In genomic region chr6:17871169-17871479, GRCh38 we compare ENCODE assay signal across 24 cellular contexts.
DNase-seq lines count a peak whose midpoint lies in the region; ATAC-seq, FAIRE-seq and TF ChIP-seq lines count a peak whose summit lies in the region.
"Had no signal": no experiment of that assay in that cellular context is flagged by ENCODE, and none has a peak within 500 bp of the region (broad histone marks: within the 10 kb centered on the region; RNA-seq: fewer than 3 reads in every experiment).

No MANE protein-coding gene starts in this region.

- FAIRE-seq in K562 (lab: Jason Lieb, UNC) = no peak
- FAIRE-seq: GM18507 had no signal

- H3K9ac ChIP-seq in K562 (ENCODE audit: insufficient read depth in 1 of 2, low read depth in 2 of 2, low read length in 2 of 2) = no peak overlapping the region
- H3K9ac ChIP-seq: BLaER1 treated with 17β-estradiol and CSF1 and Interleukin-3, amounts not matched to agents 10 nM and 100 nM had no signal

- H3K36me3 ChIP-seq in K562 (ENCODE audit: control insufficient read depth, insufficient read depth, low read length) (peaks cover 9% of the 10 kb centered on the region; the same call in 1 of the 3 replicates), psoas muscle (ENCODE audit: insufficient read depth in 1 of 2, low read depth in 1 of 2) (no peaks in the 10 kb centered on the region), tibial nerve (no peaks in the 10 kb centered on the region)

- H4K20me1 ChIP-seq in K562 (replicated peaks; ENCODE audit: control insufficient read depth, insufficient read depth, low read length) = no peaks in the 10 kb centered on the region
- H4K20me1 ChIP-seq: BLaER1 treated with 17β-estradiol and CSF1 and Interleukin-3, amounts not matched to agents 10 nM and 100 nM had no signal

- H3K4me1 ChIP-seq in K562 (replicated peaks in 1 of 2; ENCODE audit: control insufficient read depth in 2 of 2, insufficient read depth in 2 of 2, low read length in 2 of 2) (peaks cover 22 to 49% of the 10 kb centered on the region in 2 experiments), psoas muscle (peaks cover 37% of the 10 kb centered on the region), tibial nerve (peaks cover 0 to 58% (median 6%) of the 10 kb centered on the region in 4 donors)

- TF ChIP-seq CTCF in K562 (IDR thresholded peaks at IDR 0.05 in 2 of 3, conservative IDR thresholded peaks at IDR 0.05 in 1 of 3; ENCODE audit: insufficient read depth in 2 of 3, low read depth in 1 of 3, low read length in 3 of 3) (no peak), psoas muscle (IDR thresholded peaks at IDR 0.05) (no peak), tibial nerve (IDR thresholded peaks at IDR 0.05) (no peak)

- H3K9me1 ChIP-seq in K562 (ENCODE audit: control insufficient read depth, insufficient read depth, low read length) = no peaks in the 10 kb centered on the region

- in situ Hi-C loops in K562 (cut with MboI) = no loop called here

- H3K27me3 ChIP-seq in K562 (ENCODE audit: control insufficient read depth in 2 of 2, insufficient read depth in 2 of 2, low read length in 2 of 2) (no peaks in the 10 kb centered on the region), psoas muscle (ENCODE audit: insufficient read depth in 3 of 3, low read length in 2 of 3) (no peaks in the 10 kb centered on the region), tibial nerve (no peaks in the 10 kb centered on the region)
- H3K27me3 ChIP-seq: BLaER1 treated with 17β-estradiol and CSF1 and Interleukin-3, amounts not matched to agents 10 nM and 100 nM had no signal

- H3K4me2 ChIP-seq in K562 (ENCODE audit: insufficient read depth, low read length) = no peak overlapping the region
- H3K4me2 ChIP-seq: BLaER1 treated with 17β-estradiol and CSF1 and Interleukin-3, amounts not matched to agents 10 nM and 100 nM had no signal

- H3K27ac ChIP-seq in K562 (ENCODE audit: extremely low read depth, low read depth, low read length) (peak overlapping the region; percentile 51; the same call in 1 of the 3 replicates), psoas muscle (peak overlapping the region; percentile 3), tibial nerve (peak overlapping the region in 1 of 4 donors; percentile 32)
- H3K27ac ChIP-seq: BLaER1 treated with 17β-estradiol and CSF1 and Interleukin-3, amounts not matched to agents 10 nM and 100 nM; RWPE1 had no signal

- no peak for TF ChIP-seq EP300 in K562 (IDR thresholded peaks at IDR 0.05; ENCODE audit: low read length)
- no peak for TF ChIP-seq EP300 in tibial nerve (IDR thresholded peaks at IDR 0.05)

- CTCF ChIA-PET in K562 (lab: Yijun Ruan, JAX; ENCODE audit: low intra/inter-chr PET ratio) = no interaction called here

- H3K79me2 ChIP-seq in K562 (ENCODE audit: control insufficient read depth, insufficient read depth, low read length) = peaks cover 3% of the 10 kb centered on the region; the same call in 1 of the 3 replicates

- DNase-seq in DMS 273 (lab: John Stamatoyannopoulos, UW; ENCODE audit: unreplicated experiment) = peak; percentile 82
- DNase-seq in NCI-H1694 (lab: John Stamatoyannopoulos, UW) = peak; percentile 24
- DNase-seq in K562 (ENCODE audit: extremely low read depth in 1 of 4, low spot score in 3 of 4) = no peak
- no peak for DNase-seq in psoas muscle
- DNase-seq in 8988T = no peak
- no peak for DNase-seq in DMS153 treated with DMSO at 0.1 percent for 48 hours (lab: John Stamatoyannopoulos, UW; ENCODE audit: unreplicated experiment)
- no peak for DNase-seq in tibial nerve (ENCODE audit: low spot score in 2 of 2)
- DNase-seq: ACHN; Caco-2; CD4-positive, alpha-beta memory T cell; DMS153; GDM1; Karpas-422; NCI-H187 treated with DMSO at 0.1 percent for 48 hours; NCI-H2107; NCI-H2227 treated with DMSO at 0.1 percent for 48 hours; NCI-H774; NK-92 treated with Interleukin-12 subunit alpha and Interleukin-12 subunit beta, amount 100 ng/mL, for 24 hours; SIG-M5 had no signal

- no peak overlapping the region for H3K4me3 ChIP-seq in K562
- no peak overlapping the region for H3K4me3 ChIP-seq in psoas muscle
- H3K4me3 ChIP-seq in tibial nerve = no peak overlapping the region
- H3K4me3 ChIP-seq: BLaER1 treated with 17β-estradiol and CSF1 and Interleukin-3, amounts not matched to agents 10 nM and 100 nM had no signal

- intact Hi-C loops in K562 (cut with micrococcal nuclease) (no loop called here), psoas muscle (cut with DNase I) (loop anchor here in 1 of 2 donors (5.0 kb wide), 1 partner anchor 116 kb away; the partner anchor contains the start of gene KIF13A)

- no peak overlapping the region for H2AFZ ChIP-seq in K562 (ENCODE audit: low read depth, low read length)

- no TSS peak for BruUV-seq in K562 (replicated peaks; lab: Mats Ljungman, UMichigan)

- no peak for TF ChIP-seq POLR2A in K562 (conservative IDR thresholded peaks at IDR 0.05)
- no peak for TF ChIP-seq POLR2A in tibial nerve (IDR thresholded peaks at IDR 0.05)

- TF ChIP-seq RAD21 in K562 (CRISPR knock-in tag; conservative IDR thresholded peaks at IDR 0.05 in 1 of 2, IDR thresholded peaks at IDR 0.05 in 1 of 2) = no peak

- WGBS in K562 (ENCODE audit: insufficient coverage, low coverage, missing lambda C conversion rate) = 10% methylated on average over 1 of the region's 1 CpG
- 83 to 88% (median 87%) methylated on average over 1 of the region's 1 CpG for WGBS in psoas muscle, 3 donors
- WGBS in tibial nerve, 2 donors = 82 to 89% methylated on average over 1 of the region's 1 CpG

- no peaks in the 10 kb centered on the region; the same call in 1 of the 2 replicates for H3K9me3 ChIP-seq in K562 (replicated peaks; ENCODE audit: control insufficient read depth, insufficient read depth, low read depth, low read length)
- H3K9me3 ChIP-seq in psoas muscle = no peaks in the 10 kb centered on the region
- H3K9me3 ChIP-seq in tibial nerve = no peaks in the 10 kb centered on the region
- H3K9me3 ChIP-seq: BLaER1 treated with 17β-estradiol and CSF1 and Interleukin-3, amounts not matched to agents 10 nM and 100 nM; Caco-2 had no signal

- ATAC-seq in K562 = no peak
- ATAC-seq in psoas muscle = no peak
- no peak for ATAC-seq in GM19452 (IDR thresholded peaks at IDR 0.05; ENCODE audit: unreplicated experiment)
- ATAC-seq: SK-N-SH treated with all-trans-retinoic acid at 6 μM for 48 hours had no signal

- POLR2A ChIA-PET in K562 (lab: Yijun Ruan, JAX) = interaction anchor here (0.6 kb wide), 1 partner anchor 51 kb away, joined by 3 read pairs; no protein-coding TSS in a partner anchor

TF ChIP-seq in K562, 482 proteins besides CTCF, POLR2A, EP300 and RAD21:
- TF ChIP-seq SIRT6 (IDR thresholded peaks at IDR 0.05; ENCODE audit: low read depth, low read length) (no peak), MEF2D (tag; conservative IDR thresholded peaks at IDR 0.05; ENCODE audit: low read depth) (no peak), LARP7 (IDR thresholded peaks at IDR 0.05) (no peak), SRSF1 (IDR thresholded peaks at IDR 0.05; ENCODE audit: low read depth, low read length) (no peak), MECOM (CRISPR knock-in tag; IDR thresholded peaks at IDR 0.05) (no peak), NFATC3 (IDR thresholded peaks at IDR 0.05) (no peak), PKNOX1 (IDR thresholded peaks at IDR 0.05) (no peak), ZNF431 (CRISPR knock-in tag; IDR thresholded peaks at IDR 0.05) (no peak), NR2F6 (CRISPR knock-in tag; IDR thresholded peaks at IDR 0.05) (no peak), ZFX (CRISPR knock-in tag; IDR thresholded peaks at IDR 0.05) (no peak), ZNF766 (CRISPR knock-in tag; conservative IDR thresholded peaks at IDR 0.05) (no peak), POLR3G (IDR thresholded peaks at IDR 0.05; ENCODE audit: extremely low read depth, insufficient read length, insufficient replicate concordance) (no peak), JUND (IDR thresholded peaks at IDR 0.05; ENCODE audit: borderline replicate concordance, low read depth, low read length) (no peak), JUND (tag; IDR thresholded peaks at IDR 0.05; ENCODE audit: borderline replicate concordance, low read depth, low read length) (no peak)
- TF ChIP-seq, protein P1, sequence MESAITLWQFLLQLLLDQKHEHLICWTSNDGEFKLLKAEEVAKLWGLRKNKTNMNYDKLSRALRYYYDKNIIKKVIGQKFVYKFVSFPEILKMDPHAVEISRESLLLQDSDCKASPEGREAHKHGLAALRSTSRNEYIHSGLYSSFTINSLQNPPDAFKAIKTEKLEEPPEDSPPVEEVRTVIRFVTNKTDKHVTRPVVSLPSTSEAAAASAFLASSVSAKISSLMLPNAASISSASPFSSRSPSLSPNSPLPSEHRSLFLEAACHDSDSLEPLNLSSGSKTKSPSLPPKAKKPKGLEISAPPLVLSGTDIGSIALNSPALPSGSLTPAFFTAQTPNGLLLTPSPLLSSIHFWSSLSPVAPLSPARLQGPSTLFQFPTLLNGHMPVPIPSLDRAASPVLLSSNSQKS (CRISPR knock-in tag; IDR thresholded peaks at IDR 0.05) = no peak
- TF ChIP-seq, protein P2, sequence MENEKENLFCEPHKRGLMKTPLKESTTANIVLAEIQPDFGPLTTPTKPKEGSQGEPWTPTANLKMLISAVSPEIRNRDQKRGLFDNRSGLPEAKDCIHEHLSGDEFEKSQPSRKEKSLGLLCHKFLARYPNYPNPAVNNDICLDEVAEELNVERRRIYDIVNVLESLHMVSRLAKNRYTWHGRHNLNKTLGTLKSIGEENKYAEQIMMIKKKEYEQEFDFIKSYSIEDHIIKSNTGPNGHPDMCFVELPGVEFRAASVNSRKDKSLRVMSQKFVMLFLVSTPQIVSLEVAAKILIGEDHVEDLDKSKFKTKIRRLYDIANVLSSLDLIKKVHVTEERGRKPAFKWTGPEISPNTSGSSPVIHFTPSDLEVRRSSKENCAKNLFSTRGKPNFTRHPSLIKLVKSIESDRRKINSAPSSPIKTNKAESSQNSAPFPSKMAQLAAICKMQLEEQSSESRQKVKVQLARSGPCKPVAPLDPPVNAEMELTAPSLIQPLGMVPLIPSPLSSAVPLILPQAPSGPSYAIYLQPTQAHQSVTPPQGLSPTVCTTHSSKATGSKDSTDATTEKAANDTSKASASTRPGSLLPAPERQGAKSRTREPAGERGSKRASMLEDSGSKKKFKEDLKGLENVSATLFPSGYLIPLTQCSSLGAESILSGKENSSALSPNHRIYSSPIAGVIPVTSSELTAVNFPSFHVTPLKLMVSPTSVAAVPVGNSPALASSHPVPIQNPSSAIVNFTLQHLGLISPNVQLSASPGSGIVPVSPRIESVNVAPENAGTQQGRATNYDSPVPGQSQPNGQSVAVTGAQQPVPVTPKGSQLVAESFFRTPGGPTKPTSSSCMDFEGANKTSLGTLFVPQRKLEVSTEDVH (IDR thresholded peaks at IDR 0.05; ENCODE audit: low read depth, partially characterized antibody) = no peak
TF ChIP-seq in K562: peak in this region for 0.

Comparison
In these comparisons a context has a peak if more than half of its experiments do, and no peak if none do; other contexts are left out.
1. DNase-seq: peak in DMS 273 (single experiment) and NCI-H1694 (single experiment); none in K562 (0 of 4), psoas muscle (0 of 2), 8988T (single experiment), DMS153 treated with DMSO at 0.1 percent for 48 hours (single experiment) and tibial nerve (0 of 2).